In genomic region chr20:57102160-57102559, GRCh38 we compare ENCODE assay signal across 20 cellular contexts.
"Had no signal": no experiment of that assay in that cellular context is flagged by ENCODE, and none has a peak within 500 bp of the region (broad histone marks: within the 10 kb centered on the region; RNA-seq: fewer than 3 reads in every experiment).

No MANE protein-coding gene starts in this region.

- H3K27ac ChIP-seq: coronary artery, gastrocnemius medialis, heart right ventricle, left ventricle myocardium inferior, neutrophil, spleen, testis, transverse colon had no signal

- H3K4me3 ChIP-seq: coronary artery, gastrocnemius medialis, heart right ventricle, left ventricle myocardium inferior, lung, spleen, testis, transverse colon had no signal

- ATAC-seq: esophagus mucosa; gastrocnemius medialis; heart right ventricle; left cardiac atrium; sciatic nerve; stimulated activated naive B cell treated with anti-CD40 and anti-IgM and Interleukin-4, amounts not matched to agents 10 μg/mL and 1 μg/mL and 100 μg/mL, for 72 hours had no signal

- H3K4me1 ChIP-seq: gastrocnemius medialis, heart right ventricle, left ventricle myocardium inferior, spleen, testis, transverse colon had no signal

- H3K9me3 ChIP-seq: gastrocnemius medialis, heart right ventricle, left ventricle myocardium inferior, neutrophil, testis, transverse colon had no signal

- H3K36me3 ChIP-seq: gastrocnemius medialis, heart right ventricle, left ventricle myocardium inferior, neutrophil, spleen, transverse colon had no signal

- H3K27me3 ChIP-seq: gastrocnemius medialis, testis, transverse colon had no signal

- DNase-seq: effector CD8-positive, alpha-beta T cell; gastrocnemius medialis; heart right ventricle; islet precursor cell; left cardiac atrium; left ventricle myocardium inferior; mesendoderm; naive B cell; spleen; stimulated activated CD4-positive, alpha-beta T cell treated with anti-CD3 and anti-CD28 coated beads, Interleukin-15, amount 100 ng/mL, for 24 hours; stimulated activated CD4-positive, alpha-beta T cell treated with anti-CD3 and anti-CD28 coated beads, Interleukin-1b, Interleukin-23, amount 100 ng/mL, for 48 hours; stimulated activated CD4-positive, alpha-beta T cell treated with anti-CD3 and anti-CD28 coated beads, Interleukin-4, amount 100 ng/mL, for 24 hours; stimulated activated naive B cell treated with anti-CD40 and anti-IgM and Interleukin-4, amounts not matched to agents 10 μg/mL and 1 μg/mL and 100 μg/mL, for 72 hours; testis; transverse colon had no signal
